Comparison of ENCODE assay signal across 12 cellular contexts in the genomic region with DNA sequence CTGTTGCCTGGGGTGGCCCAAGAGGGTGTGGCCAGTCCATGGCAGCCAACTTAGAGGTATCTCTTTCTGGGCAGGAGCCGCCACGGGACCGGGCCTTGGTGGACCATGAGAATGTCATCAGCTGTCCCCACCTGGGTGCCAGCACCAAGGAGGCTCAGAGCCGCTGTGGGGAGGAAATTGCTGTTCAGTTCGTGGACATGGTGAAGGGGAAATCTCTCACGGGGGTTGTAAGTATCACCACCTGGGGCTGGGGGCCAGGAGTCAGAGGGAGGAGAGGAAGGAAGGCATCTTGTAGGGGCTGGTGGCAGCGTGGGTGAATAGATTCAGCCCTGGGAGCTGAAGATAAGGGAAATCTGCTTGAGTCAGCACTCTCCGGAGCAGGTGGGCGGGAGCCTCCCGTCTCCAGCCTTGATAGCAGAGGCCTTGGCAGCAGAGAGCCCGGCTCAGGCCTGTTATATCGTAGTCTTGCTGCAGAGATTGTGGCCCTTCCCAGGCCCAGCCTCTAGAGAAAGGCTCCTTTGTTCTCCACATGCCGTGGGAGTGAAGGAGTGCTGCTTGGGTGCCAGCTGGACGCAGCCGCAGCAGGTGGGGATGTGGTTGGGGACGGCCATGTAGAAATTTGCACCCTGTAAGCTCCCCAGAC. TPM values are rescaled to one million over a fixed set of nuclear protein-coding genes. Genes with fewer than 3 reads are reported as not detected.
DNase-seq lines count a peak whose midpoint lies in the region; ATAC-seq, FAIRE-seq and TF ChIP-seq lines count a peak whose summit lies in the region.
"Had no signal": no experiment of that assay in that cellular context is flagged by ENCODE, and none has a peak within 500 bp of the region (broad histone marks: within the 10 kb centered on the region; RNA-seq: fewer than 3 reads in every experiment).

No MANE protein-coding gene starts in this region.

- DNase-seq in OCI-M1 (lab: John Stamatoyannopoulos, UW) (peak; percentile 97), astrocyte of the spinal cord (ENCODE audit: low read depth, low spot score) (peak; percentile 20), kidney glomerular epithelial cell (lab: John Stamatoyannopoulos, UW) (peak; percentile 18), small intestine (peak; percentile 75), cerebellum (ENCODE audit: low spot score) (no peak), PC-3 (no peak), D721Med (ENCODE audit: insufficient read length, low spot score) (no peak)
- DNase-seq: activated B cell treated with CpG ODN at 0.5 μM for 24 hours; activated naive CD4-positive, alpha-beta T cell treated with anti-CD3 and anti-CD28 coated beads for 36 hours; NCI-H1092 treated with DMSO at 0.1 percent for 48 hours; stimulated activated naive CD4-positive, alpha-beta T cell had no signal

- H3K9me3 ChIP-seq in small intestine (ENCODE audit: control insufficient read depth, low read depth), result no peaks in the 10 kb centered on the region
- H3K9me3 ChIP-seq in PC-3 (ENCODE audit: low read length), result no peaks in the 10 kb centered on the region

- H3K36me3 ChIP-seq in small intestine (ENCODE audit: control insufficient read depth in 2 of 2, insufficient read depth in 2 of 2, low read length in 2 of 2) (no peaks in the 10 kb centered on the region), PC-3 (ENCODE audit: low read depth, low read length) (peaks cover 22% of the 10 kb centered on the region)

- no peak for TF ChIP-seq CTCF in astrocyte of the spinal cord (IDR thresholded peaks at IDR 0.05; ENCODE audit: low read depth, low read length)
- no peak for TF ChIP-seq CTCF in PC-3 (conservative IDR thresholded peaks at IDR 0.05; ENCODE audit: low read depth, low read length)
- no peak for TF ChIP-seq CTCF in D721Med (IDR thresholded peaks at IDR 0.05; ENCODE audit: insufficient read depth, missing control alignments)

- H3K9ac ChIP-seq in PC-3 (ENCODE audit: low read length), result no peak overlapping the region

- POLR2A ChIA-PET in PC-3 (lab: Charles Lee; ENCODE audit: unreplicated experiment), result no interaction called here

- H3K27me3 ChIP-seq in small intestine (ENCODE audit: control insufficient read depth in 2 of 2, insufficient read depth in 2 of 2, low read length in 2 of 2) (no peaks in the 10 kb centered on the region), PC-3 (ENCODE audit: low read length) (no peaks in the 10 kb centered on the region)

- H3K4me2 ChIP-seq in PC-3 (ENCODE audit: low read length), result no peak overlapping the region

- FAIRE-seq in small intestine (lab: Jason Lieb, UNC) (no peak), D721Med (lab: Jason Lieb, UNC) (no peak)

- no TSS peak for BruUV-seq in PC-3 (replicated peaks; lab: Mats Ljungman, UMichigan)

- CTCF ChIA-PET in PC-3 (lab: Charles Lee), result interaction anchor here (0.5 kb wide), 1 partner anchor 113 kb away, joined by 11 read pairs; no protein-coding TSS in a partner anchor

- no peak overlapping the region for H2AFZ ChIP-seq in PC-3 (ENCODE audit: low read length)

- H3K79me2 ChIP-seq in PC-3 (ENCODE audit: low read length), result no peaks in the 10 kb centered on the region

- H3K4me1 ChIP-seq in small intestine (ENCODE audit: control insufficient read depth in 2 of 2, insufficient read depth in 1 of 2, low read depth in 1 of 2, low read length in 1 of 2) (no peaks in the 10 kb centered on the region), PC-3 (ENCODE audit: insufficient read depth, low read length) (no peaks in the 10 kb centered on the region)

- no peak overlapping the region for H3K4me3 ChIP-seq in astrocyte of the spinal cord (ENCODE audit: low read depth, low read length)
- H3K4me3 ChIP-seq in small intestine (ENCODE audit: low read depth in 1 of 2, low read length in 2 of 2), result no peak overlapping the region
- no peak overlapping the region for H3K4me3 ChIP-seq in PC-3 (ENCODE audit: low read length)

- no peak overlapping the region for H3K27ac ChIP-seq in small intestine (ENCODE audit: low read depth in 1 of 2, low read length in 1 of 2)
- H3K27ac ChIP-seq in PC-3 (ENCODE audit: low read length), result no peak overlapping the region

- in situ Hi-C loops in astrocyte of the spinal cord (cut with HindIII; ENCODE audit: low sequenced_read_pairs), result no loop called here

- intact Hi-C loops in PC-3 (cut with micrococcal nuclease), result no loop called here

- 17 to 45% (median 27%) methylated on average over 16 of the region's 16 CpGs for WGBS in small intestine, 3 donors

- H3F3A ChIP-seq in PC-3 (ENCODE audit: low read length, unreplicated experiment), result no peaks in the 10 kb centered on the region

- no peak for ATAC-seq in PC-3

- H4K20me1 ChIP-seq in PC-3 (ENCODE audit: low read length), result no peaks in the 10 kb centered on the region

- H3K9me2 ChIP-seq in PC-3 (replicated peaks; ENCODE audit: low read length), result no peaks in the 10 kb centered on the region

RNA-seq across cellular contexts. Expression of gene PHGDH, which starts 25.4 kb away (rescaled TPM):
- 10 to 100 TPM in 1 of 3 donors, 1 to 10 TPM in 2; 1.3 to 73.5 (median 4.9) TPM for polyA plus RNA-seq in small intestine
- 36.2 TPM for total RNA-seq in cerebellum
- 134 and 155 TPM in 2 replicates for total RNA-seq in PC-3 (2014; rRNA removed)

RNA-seq across cellular contexts. Expression of gene HMGCS2, which starts 31.5 kb away (rescaled TPM):
- polyA plus RNA-seq in small intestine, result 10 to 100 TPM in 2 of 3 donors, 1 to 10 TPM in 1; 8.3 to 36.2 (median 14.6) TPM
- total RNA-seq in cerebellum (0.64 TPM), PC-3 (2014; rRNA removed) (not detected in 2 replicates)
- total RNA-seq: activated B cell treated with CpG ODN at 0.5 μM for 24 hours; activated naive CD4-positive, alpha-beta T cell treated with anti-CD3 and anti-CD28 coated beads for 36 hours; epithelial cell of proximal tubule had no signal

Comparison
In these comparisons a context has a peak if more than half of its experiments do, and no peak if none do; other contexts are left out.
1. DNase-seq: peak in OCI-M1 (single experiment), astrocyte of the spinal cord (single experiment), kidney glomerular epithelial cell (single experiment) and small intestine (single experiment); none in cerebellum (single experiment), PC-3 (single experiment) and D721Med (single experiment).